In genomic region chr2:110955546-110955945, GRCh38 we compare ENCODE assay signal across 26 cellular contexts.
A peak's percentile ranks its signal among the peaks of the same experiment; 100 is the strongest.
DNase-seq lines count a peak whose midpoint lies in the region; ATAC-seq, FAIRE-seq and TF ChIP-seq lines count a peak whose summit lies in the region.
"Had no signal": no experiment of that assay in that cellular context is flagged by ENCODE, and none has a peak within 500 bp of the region (broad histone marks: within the 10 kb centered on the region; RNA-seq: fewer than 3 reads in every experiment).

No MANE protein-coding gene starts in this region.

- no peaks in the 10 kb centered on the region for H3K9me3 ChIP-seq in HEK293 (ENCODE audit: control insufficient read depth, insufficient read depth, low read depth, low read length)
- H3K9me3 ChIP-seq in H1 (ENCODE audit: insufficient read depth in 2 of 2, low read depth in 1 of 2, low read length in 1 of 2): no peaks in the 10 kb centered on the region
- H3K9me3 ChIP-seq in lung (ENCODE audit: control insufficient read depth in 2 of 2, insufficient read depth in 1 of 2, low read length in 1 of 2): no peaks in the 10 kb centered on the region
- H3K9me3 ChIP-seq in thyroid gland: no peaks in the 10 kb centered on the region
- H3K9me3 ChIP-seq: Caco-2, HAP-1, Peyer's patch had no signal

- H3K4me3 ChIP-seq in HEK293 (ENCODE audit: low read depth, low read length) (no peak overlapping the region), H1 (ENCODE audit: extremely low read depth in 1 of 4, insufficient read depth in 2 of 4, low read depth in 3 of 4, low read length in 4 of 4) (no peak overlapping the region), lung (no peak overlapping the region), thyroid gland (replicated peaks in 1 of 3) (no peak overlapping the region)
- H3K4me3 ChIP-seq: HAP-1, Peyer's patch, SK-N-MC had no signal

- no peak overlapping the region for H4K5ac ChIP-seq in H1 (ENCODE audit: insufficient read length, low read depth, low read length)

- no peak overlapping the region for H3K56ac ChIP-seq in H1 (replicated peaks; ENCODE audit: insufficient read length, low read depth, low read length)

- TF ChIP-seq RAD21 in H1 (IDR thresholded peaks at IDR 0.05 in 1 of 2, conservative IDR thresholded peaks at IDR 0.05 in 1 of 2; ENCODE audit: low read depth in 2 of 2, low read length in 2 of 2): no peak

- DNase-seq in H1 (ENCODE audit: low read depth in 1 of 2, low spot score in 2 of 2): no peak
- DNase-seq in lung (ENCODE audit: low spot score): peak; percentile 25
- peak; percentile 77 to 84 for DNase-seq in thyroid gland
- no peak for DNase-seq in DMS79 (lab: John Stamatoyannopoulos, UW)
- DNase-seq in HCEC 1CT: no peak
- DNase-seq in activated T-helper 1 cell treated with anti-CD3 and anti-CD28 coated beads, Interleukin-12 subunit alpha, Interleukin-12 subunit beta, Interleukin-2, Interleukin-4 antibody, amounts not matched to agents 30 ng/mL and 10 ng/mL and 1 ng/mL, durations not matched to agents 14 hours and 24 hours and 36 hours (ENCODE audit: low spot score): no peak
- DNase-seq: CD8-positive, alpha-beta T cell; DMS 273 treated with DMSO at 0.1 percent for 48 hours; DMS79 treated with DMSO at 0.1 percent for 48 hours; NCI-H1105; NCI-H1436 treated with DMSO at 0.1 percent for 48 hours; NCI-H2029; NCI-H446; NCI-H524 treated with DMSO at 0.1 percent for 48 hours; Peyer's patch; SIG-M5 had no signal

- H3K4me1 ChIP-seq in HEK293 (ENCODE audit: control insufficient read depth, insufficient read depth, low read length) (no peaks in the 10 kb centered on the region), H1 (replicated peaks in 1 of 4; ENCODE audit: control insufficient read depth in 3 of 4, insufficient read depth in 4 of 4, low read length in 3 of 4) (0 out of 7 replicates have a peak, but pooled peaks cover 0 to 3% (median 0%) of the 10 kb centered on the region in 4 experiments), lung (ENCODE audit: control insufficient read depth in 2 of 2, insufficient read depth in 2 of 2, low read length in 2 of 2) (no peaks in the 10 kb centered on the region), thyroid gland (peaks cover 7 to 8% of the 10 kb centered on the region in 2 donors)
- H3K4me1 ChIP-seq: Caco-2, HAP-1, Peyer's patch had no signal

- no peak overlapping the region for H4K91ac ChIP-seq in H1 (replicated peaks; ENCODE audit: insufficient read length, low read length)

- no peak overlapping the region for H2BK12ac ChIP-seq in H1 (ENCODE audit: low read depth, low read length)

- H3K4me3 Mint-ChIP-seq in activated T-helper 1 cell treated with anti-CD3 and anti-CD28 coated beads, Interleukin-12 subunit alpha, Interleukin-12 subunit beta, Interleukin-2, Interleukin-4 antibody, amounts not matched to agents 30 ng/mL and 10 ng/mL and 1 ng/mL, durations not matched to agents 14 hours and 24 hours and 36 hours: no peak overlapping the region
- H3K4me3 Mint-ChIP-seq: CD8-positive, alpha-beta T cell; IgD-negative memory B cell; T-helper 1 cell treated with Interleukin-12 subunit alpha and Interleukin-12 subunit beta and Interleukin-4 antibody, amounts not matched to agents 30 μg/mL and 1 μg/mL, for 36 hours had no signal

- CTCF ChIA-PET in HEK293 (lab: Yijun Ruan, JAX): interaction anchor here (0.5 to 0.6 kb wide), 2 partner anchors 10 to 35 kb away, joined by 3 read pairs; no protein-coding TSS in a partner anchor
- CTCF ChIA-PET in H1 (lab: Charles Lee; ENCODE audit: partially characterized antibody): interaction anchor here (0.5 to 1.1 kb wide), 2 partner anchors 15 to 144 kb away, joined by 3 to 4 read pairs; no protein-coding TSS in a partner anchor

- no peak overlapping the region for H2AFZ ChIP-seq in H1 (ENCODE audit: low read length)

- TF ChIP-seq EP300 in H1 (IDR thresholded peaks at IDR 0.05; ENCODE audit: borderline replicate concordance in 1 of 2, low read depth in 2 of 2, low read length in 2 of 2): no peak

- H3K27me3 ChIP-seq in H1 (replicated peaks in 1 of 4; ENCODE audit: control insufficient read depth in 3 of 4, extremely low read depth in 1 of 4, insufficient read depth in 3 of 4, low read length in 3 of 4) (no peaks in the 10 kb centered on the region), lung (ENCODE audit: control insufficient read depth, insufficient read depth) (no peaks in the 10 kb centered on the region), thyroid gland (no peaks in the 10 kb centered on the region)
- H3K27me3 ChIP-seq: Peyer's patch had no signal

- 83% methylated on average over 3 of the region's 3 CpGs; no CpG with 5 or more reads in 1 of the 2 experiments for WGBS in H1 (ENCODE audit: extremely low coverage in 1 of 2, insufficient coverage in 1 of 2, insufficient read length in 1 of 2, insufficient replicate concordance in 2 of 2, low coverage in 1 of 2, low lambda C conversion rate in 2 of 2, missing lambda C conversion rate in 1 of 2), 2 experiments
- 50 to 68% methylated on average over 3 of the region's 3 CpGs for WGBS in lung, 2 donors
- 27% methylated on average over 3 of the region's 3 CpGs for WGBS in thyroid gland, 2 donors

- H3K79me1 ChIP-seq in H1 (ENCODE audit: low read depth, low read length): no peaks in the 10 kb centered on the region

- no peak overlapping the region for H3K27ac Mint-ChIP-seq in activated T-helper 1 cell treated with anti-CD3 and anti-CD28 coated beads, Interleukin-12 subunit alpha, Interleukin-12 subunit beta, Interleukin-2, Interleukin-4 antibody, amounts not matched to agents 30 ng/mL and 10 ng/mL and 1 ng/mL, durations not matched to agents 14 hours and 24 hours and 36 hours
- H3K27ac Mint-ChIP-seq: CD8-positive, alpha-beta T cell; IgD-negative memory B cell; T-helper 1 cell treated with Interleukin-12 subunit alpha and Interleukin-12 subunit beta and Interleukin-4 antibody, amounts not matched to agents 30 μg/mL and 1 μg/mL, for 36 hours had no signal

- no peak overlapping the region for H3K18ac ChIP-seq in H1 (ENCODE audit: extremely low read depth, low read length)

- H3K9me3 Mint-ChIP-seq in activated T-helper 1 cell treated with anti-CD3 and anti-CD28 coated beads, Interleukin-12 subunit alpha, Interleukin-12 subunit beta, Interleukin-2, Interleukin-4 antibody, amounts not matched to agents 30 ng/mL and 10 ng/mL and 1 ng/mL, durations not matched to agents 14 hours and 24 hours and 36 hours: no peaks in the 10 kb centered on the region
- H3K9me3 Mint-ChIP-seq: CD8-positive, alpha-beta T cell; T-helper 1 cell treated with Interleukin-12 subunit alpha and Interleukin-12 subunit beta and Interleukin-4 antibody, amounts not matched to agents 30 μg/mL and 1 μg/mL, for 36 hours had no signal

- no peak overlapping the region for H4K8ac ChIP-seq in H1 (ENCODE audit: extremely low read depth, insufficient read depth, low read length)

- no peak overlapping the region for H3K9ac ChIP-seq in H1 (replicated peaks in 1 of 4; ENCODE audit: extremely low read depth in 1 of 4, low read depth in 3 of 4, low read length in 3 of 4)
- H3K9ac ChIP-seq: KMS-11 had no signal

- peaks cover 44% of the 10 kb centered on the region for H3K27me3 Mint-ChIP-seq in activated T-helper 1 cell treated with anti-CD3 and anti-CD28 coated beads, Interleukin-12 subunit alpha, Interleukin-12 subunit beta, Interleukin-2, Interleukin-4 antibody, amounts not matched to agents 30 ng/mL and 10 ng/mL and 1 ng/mL, durations not matched to agents 14 hours and 24 hours and 36 hours (ENCODE audit: insufficient read depth)

- intact Hi-C loops in thyroid gland (cut with DNase I): no loop called here
- intact Hi-C loops in activated T-helper 1 cell treated with anti-CD3 and anti-CD28 coated beads, Interleukin-12 subunit alpha, Interleukin-12 subunit beta, Interleukin-2, Interleukin-4 antibody, amounts not matched to agents 30 ng/mL and 10 ng/mL and 1 ng/mL, durations not matched to agents 14 hours and 24 hours and 36 hours (cut with micrococcal nuclease): no loop called here

- no peaks in the 10 kb centered on the region for H4K20me1 ChIP-seq in H1 (replicated peaks in 1 of 2; ENCODE audit: control insufficient read depth in 1 of 2, insufficient read depth in 2 of 2, low read length in 2 of 2)

- no peaks in the 10 kb centered on the region for H3K79me2 ChIP-seq in H1 (ENCODE audit: control insufficient read depth in 1 of 2, insufficient read depth in 2 of 2, low read length in 2 of 2)

- no peak overlapping the region for H2BK15ac ChIP-seq in H1 (ENCODE audit: low read length)

- TF ChIP-seq POLR2A in H1 (IDR thresholded peaks at IDR 0.05; ENCODE audit: control extremely low read depth in 1 of 2, low read depth in 2 of 2, low read length in 2 of 2): no peak
- TF ChIP-seq POLR2A in thyroid gland (IDR thresholded peaks at IDR 0.05): no peak

- no peak overlapping the region for H2BK20ac ChIP-seq in H1 (ENCODE audit: low read length)

- no peak overlapping the region for H2BK5ac ChIP-seq in H1 (ENCODE audit: low read depth, low read length)

- no peak for ATAC-seq in lung (ENCODE audit: insufficient read depth, low FRiP score)
- ATAC-seq: CD8-positive, alpha-beta T cell had no signal

- H2AK5ac ChIP-seq in H1 (ENCODE audit: low read depth, low read length): no peak overlapping the region

- no peak overlapping the region for H3K23ac ChIP-seq in H1 (ENCODE audit: insufficient read length)

- no peaks in the 10 kb centered on the region for H3K4me1 Mint-ChIP-seq in activated T-helper 1 cell treated with anti-CD3 and anti-CD28 coated beads, Interleukin-12 subunit alpha, Interleukin-12 subunit beta, Interleukin-2, Interleukin-4 antibody, amounts not matched to agents 30 ng/mL and 10 ng/mL and 1 ng/mL, durations not matched to agents 14 hours and 24 hours and 36 hours (ENCODE audit: low read depth)
- H3K4me1 Mint-ChIP-seq: IgD-negative memory B cell had no signal

- H3K14ac ChIP-seq in H1 (ENCODE audit: insufficient read length): no peak overlapping the region

- TF ChIP-seq CTCF in HEK293 (tag by site-specific recombination; IDR thresholded peaks at IDR 0.05) (no peak), H1 (IDR thresholded peaks at IDR 0.05; ENCODE audit: control extremely low read depth in 1 of 3, insufficient read depth in 1 of 3, low read depth in 1 of 3, low read length in 3 of 3) (no peak), lung (IDR thresholded peaks at IDR 0.05; ENCODE audit: control extremely low read depth, extremely low read depth) (no peak), thyroid gland (IDR thresholded peaks at IDR 0.05) (peak in 1 of 6 experiments; percentile 1)

- no peak overlapping the region for H3K4me2 ChIP-seq in H1 (ENCODE audit: insufficient read depth in 1 of 2, low read depth in 2 of 2, low read length in 2 of 2)
- H3K4me2 ChIP-seq: KMS-11 had no signal

- FAIRE-seq in H1 (lab: Jason Lieb, UNC): no peak
- FAIRE-seq: GM12892, GM19239 had no signal

- no peaks in the 10 kb centered on the region for H3K36me3 Mint-ChIP-seq in activated T-helper 1 cell treated with anti-CD3 and anti-CD28 coated beads, Interleukin-12 subunit alpha, Interleukin-12 subunit beta, Interleukin-2, Interleukin-4 antibody, amounts not matched to agents 30 ng/mL and 10 ng/mL and 1 ng/mL, durations not matched to agents 14 hours and 24 hours and 36 hours (ENCODE audit: low read depth)
- H3K36me3 Mint-ChIP-seq: CD8-positive, alpha-beta T cell had no signal

- no peak overlapping the region for H3K27ac ChIP-seq in HEK293 (ENCODE audit: extremely low read depth, low read depth, low read length)
- no peak overlapping the region for H3K27ac ChIP-seq in H1 (ENCODE audit: low read depth, low read length)
- no peak overlapping the region for H3K27ac ChIP-seq in lung (ENCODE audit: low read depth in 1 of 2, low read length in 1 of 2)
- peak overlapping the region in 2 of 3 donors; percentile 18 to 78 for H3K27ac ChIP-seq in thyroid gland
- H3K27ac ChIP-seq: C4-2B, KMS-11, Peyer's patch, SK-N-MC had no signal

- no peak overlapping the region for H2BK120ac ChIP-seq in H1 (replicated peaks; ENCODE audit: low read depth, low read length)

- no peaks in the 10 kb centered on the region for H3K23me2 ChIP-seq in H1 (ENCODE audit: low read depth, low read length)

- H3K4ac ChIP-seq in H1 (replicated peaks; ENCODE audit: insufficient read length, low read depth, low read length): no peak overlapping the region

- POLR2A ChIA-PET in HEK293 (lab: Yijun Ruan, JAX): no interaction called here
- POLR2A ChIA-PET in H1 (lab: Charles Lee; ENCODE audit: partially characterized antibody): no interaction called here

- H3K36me3 ChIP-seq in HEK293 (ENCODE audit: control insufficient read depth in 2 of 2, insufficient read depth in 1 of 2, low read length in 2 of 2) (no peaks in the 10 kb centered on the region), H1 (ENCODE audit: control insufficient read depth in 2 of 4, insufficient read depth in 4 of 4, low read length in 3 of 4) (no peaks in the 10 kb centered on the region), lung (ENCODE audit: control insufficient read depth in 2 of 2, insufficient read depth in 2 of 2, low read length in 2 of 2) (no peaks in the 10 kb centered on the region), thyroid gland (no peaks in the 10 kb centered on the region)
- H3K36me3 ChIP-seq: HAP-1, Peyer's patch had no signal

Comparison
In these comparisons a context has a peak if more than half of its experiments do, and no peak if none do; other contexts are left out.
1. H3K27ac ChIP-seq: peak in thyroid gland (2 of 3); none in HEK293 (single experiment), H1 (single experiment) and lung (0 of 2).
2. DNase-seq: peak in lung (single experiment) and thyroid gland (2 of 2); none in H1 (0 of 2), DMS79 (single experiment), HCEC 1CT (single experiment) and activated T-helper 1 cell treated with anti-CD3 and anti-CD28 coated beads, Interleukin-12 subunit alpha, Interleukin-12 subunit beta, Interleukin-2, Interleukin-4 antibody, amounts not matched to agents 30 ng/mL and 10 ng/mL and 1 ng/mL, durations not matched to agents 14 hours and 24 hours and 36 hours (single experiment).
3. Of the 6 proteins assayed by ChIP-seq in both HEK293 and H1: peak only in HEK293: none; only in H1: YY1; in both: none; in neither: 5.